ENCODE assay signal across 22 cellular contexts in the genomic region with DNA sequence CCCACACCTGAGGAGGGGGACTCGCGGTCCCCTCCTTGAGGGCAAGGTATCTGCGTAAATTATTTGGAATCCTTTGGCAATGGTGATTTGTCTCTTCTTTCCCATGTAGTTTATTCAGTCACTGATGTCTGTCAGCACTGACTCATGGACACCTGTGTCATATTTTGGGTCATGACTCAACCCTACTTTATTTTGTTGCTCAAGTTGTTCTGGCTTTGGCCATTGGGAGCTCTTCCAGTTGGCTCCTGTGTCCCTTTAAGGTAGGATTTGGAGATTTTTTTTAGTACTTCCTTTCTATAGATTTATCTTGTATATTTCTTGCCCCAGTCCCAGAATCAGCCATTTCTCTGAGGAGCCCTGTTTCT. TPM values are rescaled to one million over a fixed set of nuclear protein-coding genes. Genes with fewer than 3 reads are reported as not detected.
DNase-seq lines count a peak whose midpoint lies in the region; ATAC-seq, FAIRE-seq and TF ChIP-seq lines count a peak whose summit lies in the region.
"Had no signal": no experiment of that assay in that cellular context is flagged by ENCODE, and none has a peak within 500 bp of the region (broad histone marks: within the 10 kb centered on the region; RNA-seq: fewer than 3 reads in every experiment).

No MANE protein-coding gene starts in this region.

- H3K79me2 ChIP-seq in keratinocyte (ENCODE audit: control insufficient read depth, insufficient read depth, low read length): no peaks in the 10 kb centered on the region

- H3K9me3 ChIP-seq in left ventricle myocardium inferior (replicated peaks) (peaks cover 14% of the 10 kb centered on the region), keratinocyte (ENCODE audit: control insufficient read depth, low read depth, low read length) (peaks cover 4% of the 10 kb centered on the region)
- H3K9me3 ChIP-seq: MG63, SJCRH30 had no signal

- no peak overlapping the region for H3K4me2 ChIP-seq in keratinocyte (ENCODE audit: control insufficient read depth, extremely low read depth, insufficient read depth, low read depth, low read length)
- H3K4me2 ChIP-seq: BLaER1 had no signal

- H3K4me3 ChIP-seq in left ventricle myocardium inferior (no peak overlapping the region), keratinocyte (ENCODE audit: control insufficient read depth in 2 of 3, extremely low read depth in 1 of 3, insufficient read depth in 2 of 3, low read depth in 1 of 3, low read length in 3 of 3) (no peak overlapping the region)
- H3K4me3 ChIP-seq: BLaER1, MG63, SJCRH30 had no signal

- H3K9ac ChIP-seq in keratinocyte (ENCODE audit: control insufficient read depth, extremely low read depth, insufficient read depth, low read length): no peak overlapping the region
- H3K9ac ChIP-seq: BLaER1 had no signal

- dilution Hi-C loops in keratinocyte (cut with MboI; ENCODE audit: extremely low pct_ligation_motif_present, low sequenced_read_pairs): no loop called here

- peak; percentile 85 for ATAC-seq in Right ventricle myocardium superior (ENCODE audit: poor library complexity)
- no peak for ATAC-seq in HG02798 (IDR thresholded peaks at IDR 0.05; ENCODE audit: poor library complexity, unreplicated experiment)
- no peak for ATAC-seq in GM18502 (IDR thresholded peaks at IDR 0.05; ENCODE audit: poor library complexity, unreplicated experiment)
- ATAC-seq: CD8-positive, alpha-beta T cell; HepG2 had no signal

- H3K9me1 ChIP-seq in keratinocyte (ENCODE audit: control insufficient read depth, extremely low read depth, insufficient read depth, low read length): no peaks in the 10 kb centered on the region

- no peaks in the 10 kb centered on the region for H4K20me1 ChIP-seq in keratinocyte (ENCODE audit: control insufficient read depth, extremely low read depth, insufficient read depth, low read length)
- H4K20me1 ChIP-seq: BLaER1 had no signal

- peaks cover 15% of the 10 kb centered on the region for H3K4me1 ChIP-seq in left ventricle myocardium inferior
- peaks cover 7% of the 10 kb centered on the region for H3K4me1 ChIP-seq in keratinocyte (ENCODE audit: control insufficient read depth, extremely low read depth, insufficient read depth, low read length)
- H3K4me1 ChIP-seq: SJCRH30 had no signal

- H3K36me3 ChIP-seq in left ventricle myocardium inferior: no peaks in the 10 kb centered on the region
- H3K36me3 ChIP-seq in keratinocyte (ENCODE audit: control insufficient read depth in 2 of 2, extremely low read depth in 1 of 2, insufficient read depth in 2 of 2, low read length in 2 of 2): no peaks in the 10 kb centered on the region
- H3K36me3 ChIP-seq: BLaER1, MG63, SJCRH30 had no signal

- DNase-seq in Right ventricle myocardium superior: no peak
- DNase-seq in left ventricle myocardium inferior: no peak
- DNase-seq in epithelial cell of prostate (ENCODE audit: low read depth, low spot score): peak; percentile 16
- DNase-seq in keratinocyte (ENCODE audit: low read depth, low spot score): no peak
- no peak for DNase-seq in NCI-H187 treated with DMSO at 0.1 percent for 48 hours (lab: John Stamatoyannopoulos, UW)
- DNase-seq in OCI-M1 (lab: John Stamatoyannopoulos, UW): no peak
- DNase-seq: CD8-positive, alpha-beta T cell; HCEC 1CT; KG1; MG63; NCI-H1092; NCI-H146; NCI-H2107; NCI-H2227 treated with DMSO at 0.1 percent for 48 hours; NCI-H524; SJCRH30 had no signal

- H3K27ac ChIP-seq in left ventricle myocardium inferior (replicated peaks): no peak overlapping the region
- no peak overlapping the region for H3K27ac ChIP-seq in epithelial cell of prostate
- H3K27ac ChIP-seq in keratinocyte (ENCODE audit: control insufficient read depth, insufficient read depth, low read length): no peak overlapping the region
- H3K27ac ChIP-seq: BLaER1, SJCRH30 had no signal

- intact Hi-C loops in Right ventricle myocardium superior (cut with DNase I): no loop called here
- intact Hi-C loops in left ventricle myocardium inferior (cut with micrococcal nuclease): no loop called here

- FAIRE-seq in keratinocyte (lab: Jason Lieb, UNC): peak; percentile 26
- FAIRE-seq: A204.1, HepG2, RCC 7860 had no signal

- no peak for TF ChIP-seq CTCF in left ventricle myocardium inferior (IDR thresholded peaks at IDR 0.05; ENCODE audit: borderline replicate concordance)
- no peak for TF ChIP-seq CTCF in keratinocyte (optimal IDR thresholded peaks at IDR 0.05 in 1 of 3, IDR thresholded peaks at IDR 0.05 in 1 of 3, conservative IDR thresholded peaks at IDR 0.05 in 1 of 3; ENCODE audit: extremely low read depth in 1 of 3, insufficient read depth in 2 of 3, low read length in 3 of 3)

- no peak overlapping the region for H2AFZ ChIP-seq in keratinocyte (ENCODE audit: control insufficient read depth, low read length)

- H3K27me3 ChIP-seq in left ventricle myocardium inferior (ENCODE audit: low read depth): peaks cover 27% of the 10 kb centered on the region
- no peaks in the 10 kb centered on the region for H3K27me3 ChIP-seq in keratinocyte (ENCODE audit: control insufficient read depth, extremely low read depth, insufficient read depth, low read length)
- H3K27me3 ChIP-seq: BLaER1, MG63, SJCRH30 had no signal

RNA-seq across cellular contexts. Expression of a gene that starts 47.4 kb away (rescaled TPM):
- total RNA-seq in Right ventricle myocardium superior (42.5 TPM), left ventricle myocardium inferior (44.1 TPM)
- not detected in 3 replicates for polyA plus RNA-seq in keratinocyte
- polyA plus RNA-seq in keratinocyte (2011; ENCODE audit: low read depth): not detected
- polyA plus RNA-seq in keratinocyte (2011; cell fraction: cytosol; rRNA removed): not detected in 2 replicates
- not detected in 2 replicates for polyA plus RNA-seq in keratinocyte (2011; cell fraction: nucleus; rRNA removed)
- polyA plus RNA-seq in keratinocyte (2012; ENCODE audit: low replicate concordance): not detected in 2 replicates
- polyA minus RNA-seq in keratinocyte: not detected in 3 replicates
- polyA minus RNA-seq in keratinocyte (2011; cell fraction: cytosol; rRNA and poly(A)+ RNA removed): not detected
- polyA minus RNA-seq in keratinocyte (2011; cell fraction: nucleus; rRNA and poly(A)+ RNA removed): not detected in 2 replicates
- total RNA-seq: CD8-positive, alpha-beta T cell; HepG2; SJCRH30 had no signal
- polyA plus RNA-seq: HepG2 had no signal
